Comparison of ENCODE assay signal across 1 cellular context in genomic region chr6:25971187-25971811, GRCh38.
A peak's percentile ranks its signal among the peaks of the same experiment; 100 is the strongest.
TF ChIP-seq lines count a peak whose summit lies in the region.

No MANE protein-coding gene starts in this region.

TF ChIP-seq in K562, 482 proteins besides CTCF, POLR2A, EP300 and RAD21 (continued from another document and continues in another):
- TF ChIP-seq, protein P1, sequence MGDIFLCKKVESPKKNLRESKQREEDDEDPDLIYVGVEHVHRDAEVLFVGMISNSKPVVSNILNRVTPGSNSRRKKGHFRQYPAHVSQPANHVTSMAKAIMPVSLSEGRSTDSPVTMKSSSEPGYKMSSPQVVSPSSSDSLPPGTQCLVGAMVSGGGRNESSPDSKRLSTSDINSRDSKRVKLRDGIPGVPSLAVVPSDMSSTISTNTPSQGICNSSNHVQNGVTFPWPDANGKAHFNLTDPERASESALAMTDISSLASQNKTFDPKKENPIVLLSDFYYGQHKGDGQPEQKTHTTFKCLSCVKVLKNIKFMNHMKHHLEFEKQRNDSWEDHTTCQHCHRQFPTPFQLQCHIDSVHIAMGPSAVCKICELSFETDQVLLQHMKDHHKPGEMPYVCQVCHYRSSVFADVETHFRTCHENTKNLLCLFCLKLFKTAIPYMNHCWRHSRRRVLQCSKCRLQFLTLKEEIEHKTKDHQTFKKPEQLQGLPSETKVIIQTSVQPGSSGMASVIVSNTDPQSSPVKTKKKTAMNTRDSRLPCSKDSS (IDR thresholded peaks at IDR 0.05; ENCODE audit: low read depth, partially characterized antibody), result no peak
- TF ChIP-seq CREBBP (IDR thresholded peaks at IDR 0.05; ENCODE audit: low read depth, low read length), result no peak
- TF ChIP-seq NKRF (IDR thresholded peaks at IDR 0.05; ENCODE audit: borderline replicate concordance), result no peak
- TF ChIP-seq STAT5A (IDR thresholded peaks at IDR 0.05; ENCODE audit: borderline replicate concordance, low read length), result no peak; the same call in 1 of the 2 replicates
- TF ChIP-seq BCLAF1 (IDR thresholded peaks at IDR 0.05; ENCODE audit: borderline replicate concordance in 1 of 2, control insufficient read depth in 1 of 2, low read depth in 2 of 2, low read length in 1 of 2), result no peak
- peak; percentile 93 for TF ChIP-seq ARID1B (IDR thresholded peaks at IDR 0.05)
- no peak for TF ChIP-seq KHSRP (IDR thresholded peaks at IDR 0.05)
- TF ChIP-seq ZBTB9 (CRISPR knock-in tag; IDR thresholded peaks at IDR 0.05), result no peak
- TF ChIP-seq PBX2 (CRISPR knock-in tag; IDR thresholded peaks at IDR 0.05; ENCODE audit: low read depth), result no peak
- 0 out of 2 replicates have a peak, but pooled peaks have one; percentile 16 for TF ChIP-seq PBX2 (tag; conservative IDR thresholded peaks at IDR 0.05; ENCODE audit: low read depth)
- TF ChIP-seq ZNF184 (CRISPR knock-in tag; IDR thresholded peaks at IDR 0.05), result no peak
- TF ChIP-seq, protein P2, sequence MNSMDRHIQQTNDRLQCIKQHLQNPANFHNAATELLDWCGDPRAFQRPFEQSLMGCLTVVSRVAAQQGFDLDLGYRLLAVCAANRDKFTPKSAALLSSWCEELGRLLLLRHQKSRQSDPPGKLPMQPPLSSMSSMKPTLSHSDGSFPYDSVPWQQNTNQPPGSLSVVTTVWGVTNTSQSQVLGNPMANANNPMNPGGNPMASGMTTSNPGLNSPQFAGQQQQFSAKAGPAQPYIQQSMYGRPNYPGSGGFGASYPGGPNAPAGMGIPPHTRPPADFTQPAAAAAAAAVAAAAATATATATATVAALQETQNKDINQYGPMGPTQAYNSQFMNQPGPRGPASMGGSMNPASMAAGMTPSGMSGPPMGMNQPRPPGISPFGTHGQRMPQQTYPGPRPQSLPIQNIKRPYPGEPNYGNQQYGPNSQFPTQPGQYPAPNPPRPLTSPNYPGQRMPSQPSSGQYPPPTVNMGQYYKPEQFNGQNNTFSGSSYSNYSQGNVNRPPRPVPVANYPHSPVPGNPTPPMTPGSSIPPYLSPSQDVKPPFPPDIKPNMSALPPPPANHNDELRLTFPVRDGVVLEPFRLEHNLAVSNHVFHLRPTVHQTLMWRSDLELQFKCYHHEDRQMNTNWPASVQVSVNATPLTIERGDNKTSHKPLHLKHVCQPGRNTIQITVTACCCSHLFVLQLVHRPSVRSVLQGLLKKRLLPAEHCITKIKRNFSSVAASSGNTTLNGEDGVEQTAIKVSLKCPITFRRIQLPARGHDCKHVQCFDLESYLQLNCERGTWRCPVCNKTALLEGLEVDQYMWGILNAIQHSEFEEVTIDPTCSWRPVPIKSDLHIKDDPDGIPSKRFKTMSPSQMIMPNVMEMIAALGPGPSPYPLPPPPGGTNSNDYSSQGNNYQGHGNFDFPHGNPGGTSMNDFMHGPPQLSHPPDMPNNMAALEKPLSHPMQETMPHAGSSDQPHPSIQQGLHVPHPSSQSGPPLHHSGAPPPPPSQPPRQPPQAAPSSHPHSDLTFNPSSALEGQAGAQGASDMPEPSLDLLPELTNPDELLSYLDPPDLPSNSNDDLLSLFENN (IDR thresholded peaks at IDR 0.05; ENCODE audit: low read depth in 2 of 2, low read length in 2 of 2), result peak in 1 of 2 experiments; percentile 67; a peak in 1 of 4 replicates
- no peak for TF ChIP-seq ZNF586 (CRISPR knock-in tag; conservative IDR thresholded peaks at IDR 0.05)
- no peak for TF ChIP-seq PYGO2 (tag; IDR thresholded peaks at IDR 0.05)
- no peak for TF ChIP-seq ZNF133 (CRISPR knock-in tag; IDR thresholded peaks at IDR 0.05)
- no peak for TF ChIP-seq TSC22D4 (tag; IDR thresholded peaks at IDR 0.05)
- peak; percentile 98 for TF ChIP-seq SMARCE1 (IDR thresholded peaks at IDR 0.05)
- TF ChIP-seq, protein P3, sequence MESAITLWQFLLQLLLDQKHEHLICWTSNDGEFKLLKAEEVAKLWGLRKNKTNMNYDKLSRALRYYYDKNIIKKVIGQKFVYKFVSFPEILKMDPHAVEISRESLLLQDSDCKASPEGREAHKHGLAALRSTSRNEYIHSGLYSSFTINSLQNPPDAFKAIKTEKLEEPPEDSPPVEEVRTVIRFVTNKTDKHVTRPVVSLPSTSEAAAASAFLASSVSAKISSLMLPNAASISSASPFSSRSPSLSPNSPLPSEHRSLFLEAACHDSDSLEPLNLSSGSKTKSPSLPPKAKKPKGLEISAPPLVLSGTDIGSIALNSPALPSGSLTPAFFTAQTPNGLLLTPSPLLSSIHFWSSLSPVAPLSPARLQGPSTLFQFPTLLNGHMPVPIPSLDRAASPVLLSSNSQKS (CRISPR knock-in tag; IDR thresholded peaks at IDR 0.05), result no peak
- peak; percentile 94 for TF ChIP-seq MAFG (tag; conservative IDR thresholded peaks at IDR 0.05)
- no peak for TF ChIP-seq TCF7L2 (IDR thresholded peaks at IDR 0.05; ENCODE audit: low read depth, low read length)
- TF ChIP-seq, protein P4, sequence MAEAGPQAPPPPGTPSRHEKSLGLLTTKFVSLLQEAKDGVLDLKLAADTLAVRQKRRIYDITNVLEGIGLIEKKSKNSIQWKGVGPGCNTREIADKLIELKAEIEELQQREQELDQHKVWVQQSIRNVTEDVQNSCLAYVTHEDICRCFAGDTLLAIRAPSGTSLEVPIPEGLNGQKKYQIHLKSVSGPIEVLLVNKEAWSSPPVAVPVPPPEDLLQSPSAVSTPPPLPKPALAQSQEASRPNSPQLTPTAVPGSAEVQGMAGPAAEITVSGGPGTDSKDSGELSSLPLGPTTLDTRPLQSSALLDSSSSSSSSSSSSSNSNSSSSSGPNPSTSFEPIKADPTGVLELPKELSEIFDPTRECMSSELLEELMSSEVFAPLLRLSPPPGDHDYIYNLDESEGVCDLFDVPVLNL (CRISPR knock-in tag; IDR thresholded peaks at IDR 0.05; ENCODE audit: low read depth), result no peak
- TF ChIP-seq FOXK1 (CRISPR knock-in tag; IDR thresholded peaks at IDR 0.05; ENCODE audit: borderline replicate concordance), result no peak
- peak; percentile 65; the same call in 1 of the 2 replicates for TF ChIP-seq CTBP1 (IDR thresholded peaks at IDR 0.05; ENCODE audit: borderline replicate concordance)
- TF ChIP-seq CBX5 (IDR thresholded peaks at IDR 0.05; ENCODE audit: borderline replicate concordance, low read depth), result no peak
- TF ChIP-seq USF1 (CRISPR knock-in tag; IDR thresholded peaks at IDR 0.05), result no peak
- TF ChIP-seq ZNF384 (IDR thresholded peaks at IDR 0.05; ENCODE audit: low read depth, low read length), result no peak
- TF ChIP-seq NEUROD1 (IDR thresholded peaks at IDR 0.05; ENCODE audit: borderline replicate concordance, low read depth, low read length, partially characterized antibody), result peak; percentile 88
- no peak for TF ChIP-seq OTX1 (CRISPR knock-in tag; IDR thresholded peaks at IDR 0.05)
- TF ChIP-seq CHD4 (IDR thresholded peaks at IDR 0.05; ENCODE audit: insufficient read depth, insufficient replicate concordance, low read depth, low read length, poor library complexity, severe bottlenecking), result no peak
- no peak for TF ChIP-seq BRF2 (IDR thresholded peaks at IDR 0.05; ENCODE audit: borderline replicate concordance, insufficient read depth, insufficient read length)
- peak; percentile 82 for TF ChIP-seq SOX6 (IDR thresholded peaks at IDR 0.05)
- TF ChIP-seq ETV1 (tag; conservative IDR thresholded peaks at IDR 0.05; ENCODE audit: low read depth), result peak; percentile 81
- TF ChIP-seq ZKSCAN8 (CRISPR knock-in tag; IDR thresholded peaks at IDR 0.05), result no peak
- TF ChIP-seq EZH2 (IDR thresholded peaks at IDR 0.05; ENCODE audit: borderline replicate concordance, low read depth, low read length), result no peak
- peak; percentile 83 for TF ChIP-seq KLF16 (IDR thresholded peaks at IDR 0.05)
- 0 out of 4 replicates have a peak, but pooled peaks of 1 of the 2 experiments have one; percentile 39 for TF ChIP-seq ARNT (IDR thresholded peaks at IDR 0.05)
- TF ChIP-seq CBFB (CRISPR knock-in tag; IDR thresholded peaks at IDR 0.05), result no peak
- TF ChIP-seq STAG1 (CRISPR knock-in tag; IDR thresholded peaks at IDR 0.05; ENCODE audit: borderline replicate concordance), result no peak
- no peak; the same call in 1 of the 2 replicates for TF ChIP-seq ZNF41 (CRISPR knock-in tag; conservative IDR thresholded peaks at IDR 0.05)
- TF ChIP-seq KLF13 (tag; IDR thresholded peaks at IDR 0.05; ENCODE audit: borderline replicate concordance, low read depth), result no peak
- TF ChIP-seq ZNF431 (CRISPR knock-in tag; IDR thresholded peaks at IDR 0.05), result no peak
- TF ChIP-seq PHB (CRISPR knock-in tag; IDR thresholded peaks at IDR 0.05), result no peak
- TF ChIP-seq ZNF212 (CRISPR knock-in tag; IDR thresholded peaks at IDR 0.05), result no peak
- no peak for TF ChIP-seq U2AF2 (optimal IDR thresholded peaks at IDR 0.05; ENCODE audit: low read depth, low read length)
- TF ChIP-seq SUPT5H (IDR thresholded peaks at IDR 0.05), result no peak
- peak; percentile 75; the same call in 1 of the 2 replicates for TF ChIP-seq FOXJ2 (tag; IDR thresholded peaks at IDR 0.05)
- peak; percentile 97 for TF ChIP-seq SMARCA4 (IDR thresholded peaks at IDR 0.05)
- TF ChIP-seq ILF3 (IDR thresholded peaks at IDR 0.05; ENCODE audit: borderline replicate concordance), result no peak
- no peak for TF ChIP-seq ZNF668 (CRISPR knock-in tag; IDR thresholded peaks at IDR 0.05)
- no peak; the same call in 1 of the 2 replicates for TF ChIP-seq NFATC3 (IDR thresholded peaks at IDR 0.05)
- TF ChIP-seq MAZ (CRISPR knock-in tag; conservative IDR thresholded peaks at IDR 0.05 in 1 of 2, IDR thresholded peaks at IDR 0.05 in 1 of 2), result no peak
- TF ChIP-seq IFI16 (CRISPR knock-in tag; IDR thresholded peaks at IDR 0.05), result no peak
